Comparison of ENCODE assay signal across 15 cellular contexts in the genomic region with DNA sequence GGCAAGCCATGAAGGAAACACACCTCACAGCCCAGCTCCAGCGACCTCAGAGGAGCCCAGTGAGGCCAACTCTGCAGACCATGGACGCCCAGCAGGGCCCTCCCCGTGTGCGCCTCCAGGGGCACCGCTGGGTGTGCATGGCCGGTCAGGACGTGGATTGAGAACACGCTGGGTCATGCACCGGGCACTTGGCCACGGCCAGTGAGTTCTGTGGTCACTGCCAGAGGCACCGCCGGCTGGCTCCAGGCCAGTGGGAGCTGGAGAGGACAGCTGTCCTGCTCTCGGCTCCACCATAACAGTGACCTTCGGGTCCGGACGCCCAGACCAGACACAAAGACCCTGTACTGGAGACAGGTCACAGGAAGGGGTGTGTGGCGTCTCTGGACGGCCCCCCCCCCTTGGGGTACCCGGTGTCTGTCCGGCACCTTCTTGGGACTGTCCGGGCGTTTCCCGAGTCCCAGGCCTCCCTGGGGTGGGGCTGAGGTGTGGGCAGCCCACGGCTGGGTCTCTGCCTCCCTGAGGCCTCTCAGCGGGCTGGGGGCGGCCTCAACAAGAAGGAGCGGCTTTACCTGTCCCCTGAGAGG. TPM values are rescaled to one million over a fixed set of nuclear protein-coding genes. Genes with fewer than 3 reads are reported as not detected.
DNase-seq lines count a peak whose midpoint lies in the region; ATAC-seq, FAIRE-seq and TF ChIP-seq lines count a peak whose summit lies in the region.
"Had no signal": no experiment of that assay in that cellular context is flagged by ENCODE, and none has a peak within 500 bp of the region (broad histone marks: within the 10 kb centered on the region; RNA-seq: fewer than 3 reads in every experiment).

No MANE protein-coding gene starts in this region.

- POLR2A ChIA-PET in naive thymus-derived CD8-positive, alpha-beta T cell (lab: Charles Lee), result no interaction called here

- no peaks in the 10 kb centered on the region for H3K36me3 ChIP-seq in body of pancreas (replicated peaks in 1 of 2; ENCODE audit: insufficient read depth in 1 of 2, low read depth in 2 of 2)
- H3K36me3 ChIP-seq in kidney (ENCODE audit: control insufficient read depth in 1 of 2, insufficient read depth in 2 of 2, low read length in 2 of 2), result no peaks in the 10 kb centered on the region

- no peaks in the 10 kb centered on the region for H3K36me3 Mint-ChIP-seq in activated T-helper 1 cell treated with anti-CD3 and anti-CD28 coated beads, Interleukin-12 subunit alpha, Interleukin-12 subunit beta, Interleukin-2, Interleukin-4 antibody, amounts not matched to agents 30 ng/mL and 10 ng/mL and 1 ng/mL, durations not matched to agents 14 hours and 24 hours and 36 hours (ENCODE audit: low read depth)
- H3K36me3 Mint-ChIP-seq in naive thymus-derived CD8-positive, alpha-beta T cell, result no peaks in the 10 kb centered on the region
- H3K36me3 Mint-ChIP-seq: CD14-positive monocyte had no signal

- no peaks in the 10 kb centered on the region for H3K9me3 Mint-ChIP-seq in activated T-helper 1 cell treated with anti-CD3 and anti-CD28 coated beads, Interleukin-12 subunit alpha, Interleukin-12 subunit beta, Interleukin-2, Interleukin-4 antibody, amounts not matched to agents 30 ng/mL and 10 ng/mL and 1 ng/mL, durations not matched to agents 14 hours and 24 hours and 36 hours
- peaks cover 0 to 5% (median 0%) of the 10 kb centered on the region in 9 donors for H3K9me3 Mint-ChIP-seq in naive thymus-derived CD8-positive, alpha-beta T cell
- H3K9me3 Mint-ChIP-seq: activated CD4-positive, alpha-beta T cell treated with anti-CD3 and anti-CD28 coated beads, Interleukin-2, amount 10 ng/mL, durations not matched to agents 24 days and 14 days had no signal

- peaks cover 2% of the 10 kb centered on the region for H3K27me3 Mint-ChIP-seq in activated T-helper 1 cell treated with anti-CD3 and anti-CD28 coated beads, Interleukin-12 subunit alpha, Interleukin-12 subunit beta, Interleukin-2, Interleukin-4 antibody, amounts not matched to agents 30 ng/mL and 10 ng/mL and 1 ng/mL, durations not matched to agents 14 hours and 24 hours and 36 hours (ENCODE audit: insufficient read depth)
- H3K27me3 Mint-ChIP-seq in naive thymus-derived CD8-positive, alpha-beta T cell, result peaks cover 0 to 23% (median 10%) of the 10 kb centered on the region in 5 donors
- H3K27me3 Mint-ChIP-seq: activated CD4-positive, alpha-beta T cell treated with anti-CD3 and anti-CD28 coated beads, Interleukin-2, amount 10 ng/mL, durations not matched to agents 24 days and 14 days had no signal

- WGBS in body of pancreas, 2 donors, result 28 to 41% methylated on average over 4 to 25 of the region's 27 CpGs

- no peak for FAIRE-seq in H54 (lab: Jason Lieb, UNC)
- FAIRE-seq in kidney (lab: Jason Lieb, UNC), result no peak
- FAIRE-seq: islet of Langerhans had no signal

- H3K27ac ChIP-seq in body of pancreas (no peak overlapping the region), kidney (ENCODE audit: low read depth in 2 of 2, low read length in 2 of 2) (no peak overlapping the region)
- H3K27ac ChIP-seq: KMS-11 had no signal

- no peaks in the 10 kb centered on the region for H3K4me1 Mint-ChIP-seq in activated T-helper 1 cell treated with anti-CD3 and anti-CD28 coated beads, Interleukin-12 subunit alpha, Interleukin-12 subunit beta, Interleukin-2, Interleukin-4 antibody, amounts not matched to agents 30 ng/mL and 10 ng/mL and 1 ng/mL, durations not matched to agents 14 hours and 24 hours and 36 hours (ENCODE audit: low read depth)
- peaks cover 0 to 3% (median 1%) of the 10 kb centered on the region in 4 donors for H3K4me1 Mint-ChIP-seq in naive thymus-derived CD8-positive, alpha-beta T cell
- H3K4me1 Mint-ChIP-seq: activated CD4-positive, alpha-beta T cell treated with anti-CD3 and anti-CD28 coated beads, Interleukin-2, amount 10 ng/mL, durations not matched to agents 24 days and 14 days; CD14-positive monocyte; T-helper 17 cell had no signal

- no peak overlapping the region for H3K4me3 Mint-ChIP-seq in activated T-helper 1 cell treated with anti-CD3 and anti-CD28 coated beads, Interleukin-12 subunit alpha, Interleukin-12 subunit beta, Interleukin-2, Interleukin-4 antibody, amounts not matched to agents 30 ng/mL and 10 ng/mL and 1 ng/mL, durations not matched to agents 14 hours and 24 hours and 36 hours
- no peak overlapping the region for H3K4me3 Mint-ChIP-seq in naive thymus-derived CD8-positive, alpha-beta T cell
- H3K4me3 Mint-ChIP-seq: activated CD4-positive, alpha-beta T cell treated with anti-CD3 and anti-CD28 coated beads, Interleukin-2, amount 10 ng/mL, durations not matched to agents 24 days and 14 days; CD14-positive monocyte; T-helper 17 cell had no signal

- no peak overlapping the region for H3K4me3 ChIP-seq in body of pancreas
- H3K4me3 ChIP-seq in kidney (ENCODE audit: low read length in 2 of 2), result no peak overlapping the region

- DNase-seq in H54 (ENCODE audit: insufficient read length, low spot score), result peak; percentile 15
- peak; percentile 22 to 64 (median 52) for DNase-seq in body of pancreas
- DNase-seq in kidney, result peak; percentile 95
- DNase-seq in sciatic nerve (ENCODE audit: low spot score), result peak; percentile 62
- DNase-seq in activated T-helper 1 cell treated with anti-CD3 and anti-CD28 coated beads, Interleukin-12 subunit alpha, Interleukin-12 subunit beta, Interleukin-2, Interleukin-4 antibody, amounts not matched to agents 30 ng/mL and 10 ng/mL and 1 ng/mL, durations not matched to agents 14 hours and 24 hours and 36 hours (ENCODE audit: low spot score), result no peak
- no peak for DNase-seq in NCI-H748 (lab: John Stamatoyannopoulos, UW; ENCODE audit: unreplicated experiment)
- no peak for DNase-seq in naive thymus-derived CD8-positive, alpha-beta T cell
- DNase-seq: GF-D8 had no signal

- peaks cover 0 to 4% of the 10 kb centered on the region in 2 donors for H3K27me3 ChIP-seq in body of pancreas

- TF ChIP-seq CTCF in body of pancreas (IDR thresholded peaks at IDR 0.05) (no peak), kidney (IDR thresholded peaks at IDR 0.05; ENCODE audit: borderline replicate concordance, extremely low read depth, insufficient read depth) (no peak)

- no peak overlapping the region for H3K9ac ChIP-seq in kidney (ENCODE audit: low read length in 2 of 2)
- H3K9ac ChIP-seq: KMS-11 had no signal

- no peak overlapping the region for H3K27ac Mint-ChIP-seq in activated T-helper 1 cell treated with anti-CD3 and anti-CD28 coated beads, Interleukin-12 subunit alpha, Interleukin-12 subunit beta, Interleukin-2, Interleukin-4 antibody, amounts not matched to agents 30 ng/mL and 10 ng/mL and 1 ng/mL, durations not matched to agents 14 hours and 24 hours and 36 hours
- no peak overlapping the region for H3K27ac Mint-ChIP-seq in naive thymus-derived CD8-positive, alpha-beta T cell
- H3K27ac Mint-ChIP-seq: activated CD4-positive, alpha-beta T cell treated with anti-CD3 and anti-CD28 coated beads, Interleukin-2, amount 10 ng/mL, durations not matched to agents 24 days and 14 days; CD14-positive monocyte; T-helper 17 cell had no signal

- peak; percentile 49 for ATAC-seq in body of pancreas
- ATAC-seq in sciatic nerve, result no peak
- ATAC-seq in GM18520 (IDR thresholded peaks at IDR 0.05; ENCODE audit: unreplicated experiment), result no peak
- ATAC-seq in naive thymus-derived CD8-positive, alpha-beta T cell, result no peak
- ATAC-seq: T-helper 17 cell had no signal

- TF ChIP-seq POLR2A in H54 (IDR thresholded peaks at IDR 0.05; ENCODE audit: low read depth, low read length), result no peak
- no peak for TF ChIP-seq POLR2A in body of pancreas (IDR thresholded peaks at IDR 0.05)

- H3K4me1 ChIP-seq in body of pancreas (peaks cover 12% of the 10 kb centered on the region), kidney (ENCODE audit: control insufficient read depth in 1 of 2, insufficient read depth in 1 of 2, low read depth in 1 of 2, low read length in 2 of 2) (peaks cover 0 to 5% of the 10 kb centered on the region in 2 donors)

- H3K9me3 ChIP-seq in body of pancreas (no peaks in the 10 kb centered on the region), kidney (ENCODE audit: control insufficient read depth in 1 of 2, low read length in 2 of 2) (no peaks in the 10 kb centered on the region)

- intact Hi-C loops in body of pancreas (cut with DNase I), result no loop called here
- intact Hi-C loops in kidney (cut with DNase I), result no loop called here
- intact Hi-C loops in sciatic nerve (cut with DNase I), result loop anchor here (10.0 kb wide), 1 partner anchor 288 kb away; no protein-coding TSS in a partner anchor
- intact Hi-C loops in activated T-helper 1 cell treated with anti-CD3 and anti-CD28 coated beads, Interleukin-12 subunit alpha, Interleukin-12 subunit beta, Interleukin-2, Interleukin-4 antibody, amounts not matched to agents 30 ng/mL and 10 ng/mL and 1 ng/mL, durations not matched to agents 14 hours and 24 hours and 36 hours (cut with micrococcal nuclease), result loop anchor here (10.0 kb wide), 1 partner anchor 288 kb away; no protein-coding TSS in a partner anchor

RNA-seq across cellular contexts. Expression of gene NKX6-2, which starts 50.4 kb away (rescaled TPM):
- total RNA-seq in body of pancreas, result 1 to 10 TPM in 1 of 2 donors, not detected in 1; 2.1 TPM
- total RNA-seq in kidney, result 2.5 TPM
- not detected for polyA plus RNA-seq in kidney (ENCODE audit: insufficient read depth, low read depth, low replicate concordance)
- 2.1 TPM for total RNA-seq in sciatic nerve
- not detected in 2 replicates for total RNA-seq in activated T-helper 1 cell treated with anti-CD3 and anti-CD28 coated beads, Interleukin-12 subunit alpha, Interleukin-12 subunit beta, Interleukin-2, Interleukin-4 antibody, amounts not matched to agents 30 ng/mL and 10 ng/mL and 1 ng/mL, durations not matched to agents 14 hours and 24 hours and 36 hours
- total RNA-seq in naive thymus-derived CD8-positive, alpha-beta T cell, result not detected
- under 1 TPM in 1 of 3 donors, not detected in 2; 0.66 TPM for polyA plus RNA-seq in naive thymus-derived CD8-positive, alpha-beta T cell
- total RNA-seq: activated CD4-positive, alpha-beta T cell treated with anti-CD3 and anti-CD28 coated beads, Interleukin-2, amount 10 ng/mL, durations not matched to agents 24 days and 14 days; fibroblast of lung; T-helper 17 cell had no signal
- polyA plus RNA-seq: CD14-positive monocyte, fibroblast of lung had no signal

Comparison
In these comparisons a context has a peak if more than half of its experiments do, and no peak if none do; other contexts are left out.
1. DNase-seq: peak in H54 (single experiment), body of pancreas (4 of 4), kidney (single experiment) and sciatic nerve (single experiment); none in activated T-helper 1 cell treated with anti-CD3 and anti-CD28 coated beads, Interleukin-12 subunit alpha, Interleukin-12 subunit beta, Interleukin-2, Interleukin-4 antibody, amounts not matched to agents 30 ng/mL and 10 ng/mL and 1 ng/mL, durations not matched to agents 14 hours and 24 hours and 36 hours (single experiment), NCI-H748 (single experiment) and naive thymus-derived CD8-positive, alpha-beta T cell (0 of 10).
2. intact Hi-C loops: an anchor here in sciatic nerve (10.0 kb wide) and activated T-helper 1 cell treated with anti-CD3 and anti-CD28 coated beads, Interleukin-12 subunit alpha, Interleukin-12 subunit beta, Interleukin-2, Interleukin-4 antibody, amounts not matched to agents 30 ng/mL and 10 ng/mL and 1 ng/mL, durations not matched to agents 14 hours and 24 hours and 36 hours (10.0 kb wide); none called in body of pancreas and kidney.